In genomic region chr2:85015653-85016360, GRCh38 we compare ENCODE assay signal across 11 cellular contexts. TPM values are rescaled to one million over a fixed set of nuclear protein-coding genes. Genes with fewer than 3 reads are reported as not detected.
DNase-seq lines count a peak whose midpoint lies in the region; ATAC-seq and TF ChIP-seq lines count a peak whose summit lies in the region.
"Had no signal": no experiment of that assay in that cellular context is flagged by ENCODE, and none has a peak within 500 bp of the region (broad histone marks: within the 10 kb centered on the region; RNA-seq: fewer than 3 reads in every experiment).

No MANE protein-coding gene starts in this region.

- TF ChIP-seq CTCF in VCaP (conservative IDR thresholded peaks at IDR 0.05) (peak; percentile 45), foreskin keratinocyte (conservative IDR thresholded peaks at IDR 0.05) (peak; percentile 37), type B pancreatic cell (conservative IDR thresholded peaks at IDR 0.05) (peak; percentile 54), Peyer's patch (IDR thresholded peaks at IDR 0.05) (peak in 3 of 6 experiments; percentile 5 to 14 (median 5))

- H3K27me3 Mint-ChIP-seq in activated naive CD4-positive, alpha-beta T cell treated with anti-CD3 and anti-CD28 coated beads, Interleukin-2, amount 50 U/mL, for 24 hours = no peaks in the 10 kb centered on the region
- no peaks in the 10 kb centered on the region for H3K27me3 Mint-ChIP-seq in type B pancreatic cell

- H3K4me3 ChIP-seq in Peyer's patch = no peak overlapping the region
- H3K4me3 ChIP-seq: esophagus squamous epithelium had no signal

- H3K9me3 ChIP-seq in Peyer's patch = no peaks in the 10 kb centered on the region
- H3K9me3 ChIP-seq: esophagus squamous epithelium had no signal

- ATAC-seq in foreskin keratinocyte (no peak), HG02870 (IDR thresholded peaks at IDR 0.05; ENCODE audit: unreplicated experiment) (no peak), HG03469 (IDR thresholded peaks at IDR 0.05; ENCODE audit: unreplicated experiment) (no peak)

- H3K4me1 Mint-ChIP-seq in activated naive CD4-positive, alpha-beta T cell treated with anti-CD3 and anti-CD28 coated beads, Interleukin-2, amount 50 U/mL, for 24 hours = peaks cover 87% of the 10 kb centered on the region
- H3K4me1 Mint-ChIP-seq in type B pancreatic cell (ENCODE audit: unreplicated experiment) = peaks cover 41% of the 10 kb centered on the region

- no peaks in the 10 kb centered on the region for H3K36me3 ChIP-seq in Peyer's patch
- H3K36me3 ChIP-seq: esophagus squamous epithelium had no signal

- no peak for TF ChIP-seq POLR2A in Peyer's patch (IDR thresholded peaks at IDR 0.05)

- H3K9me3 Mint-ChIP-seq in activated naive CD4-positive, alpha-beta T cell treated with anti-CD3 and anti-CD28 coated beads, Interleukin-2, amount 50 U/mL, for 24 hours = no peaks in the 10 kb centered on the region
- no peaks in the 10 kb centered on the region for H3K9me3 Mint-ChIP-seq in type B pancreatic cell
- H3K9me3 Mint-ChIP-seq: activated T-cell treated with anti-CD3 and anti-CD28 coated beads, Interleukin-2, amount 50 U/mL, for 4 hours had no signal

- H3K4me1 ChIP-seq in foreskin keratinocyte (peaks cover 19% of the 10 kb centered on the region), Peyer's patch (peaks cover 0 to 35% (median 2%) of the 10 kb centered on the region in 4 donors)

- no peak overlapping the region for H3K4me3 Mint-ChIP-seq in activated naive CD4-positive, alpha-beta T cell treated with anti-CD3 and anti-CD28 coated beads, Interleukin-2, amount 50 U/mL, for 24 hours
- no peak overlapping the region for H3K4me3 Mint-ChIP-seq in type B pancreatic cell
- H3K4me3 Mint-ChIP-seq: activated T-cell treated with anti-CD3 and anti-CD28 coated beads, Interleukin-2, amount 50 U/mL, for 4 hours had no signal

- DNase-seq in activated naive CD4-positive, alpha-beta T cell (lab: John Stamatoyannopoulos, UW) = no peak
- no peak for DNase-seq in foreskin keratinocyte
- DNase-seq in type B pancreatic cell (ENCODE audit: extremely low spot score, unreplicated experiment) = no peak
- DNase-seq in Peyer's patch = no peak
- DNase-seq: activated T-cell treated with anti-CD3 and anti-CD28 coated beads, Interleukin-2, amount 50 U/mL, for 4 hours; esophagus squamous epithelium; RPMI8226 had no signal

- peaks cover 13% of the 10 kb centered on the region for H3K36me3 Mint-ChIP-seq in activated naive CD4-positive, alpha-beta T cell treated with anti-CD3 and anti-CD28 coated beads, Interleukin-2, amount 50 U/mL, for 24 hours
- peaks cover 5% of the 10 kb centered on the region for H3K36me3 Mint-ChIP-seq in type B pancreatic cell

- H3K27me3 ChIP-seq in foreskin keratinocyte (no peaks in the 10 kb centered on the region), Peyer's patch (no peaks in the 10 kb centered on the region)
- H3K27me3 ChIP-seq: esophagus squamous epithelium had no signal

- H3K27ac Mint-ChIP-seq in activated naive CD4-positive, alpha-beta T cell treated with anti-CD3 and anti-CD28 coated beads, Interleukin-2, amount 50 U/mL, for 24 hours = peak overlapping the region; percentile 94
- no peak overlapping the region for H3K27ac Mint-ChIP-seq in type B pancreatic cell

- H3K27ac ChIP-seq in VCaP = no peak overlapping the region
- H3K27ac ChIP-seq in foreskin keratinocyte = peak overlapping the region; percentile 30
- H3K27ac ChIP-seq in Peyer's patch = no peak overlapping the region

RNA-seq across cellular contexts. Expression of gene KCMF1, which starts 44.8 kb away (rescaled TPM):
- 67.3 and 68.2 TPM in 2 replicates for total RNA-seq in foreskin keratinocyte
- polyA plus RNA-seq in foreskin keratinocyte = 37.8 and 42.1 TPM in 2 replicates
- total RNA-seq in type B pancreatic cell (ENCODE audit: low replicate concordance) = 61.4 and 62.2 TPM in 2 replicates
- total RNA-seq in Peyer's patch = 10 to 100 TPM; 28.1 to 66.5 (median 44.3) TPM
